Comparison of ENCODE assay signal across 23 cellular contexts in genomic region chr10:131912620-131913019, GRCh38.
"Had no signal": no experiment of that assay in that cellular context is flagged by ENCODE, and none has a peak within 500 bp of the region (broad histone marks: within the 10 kb centered on the region; RNA-seq: fewer than 3 reads in every experiment).

No MANE protein-coding gene starts in this region.

- H3K27ac Mint-ChIP-seq: activated CD4-positive, alpha-beta memory T cell treated with anti-CD3 and anti-CD28 coated beads, Interleukin-2, amount 10 ng/mL, durations not matched to agents 7 days and 5 days; activated T-helper 2 cell treated with anti-CD3 and anti-CD28 coated beads, Interferon-gamma antibody, Interleukin-2, Interleukin-4, amounts not matched to agents 10 μg/mL and 5 μg/mL and 100 μg/mL, durations not matched to agents 14 hours and 24 hours and 36 hours; nephron had no signal

- H3K9me3 Mint-ChIP-seq: activated T-cell treated with anti-CD3 and anti-CD28 coated beads, Interleukin-2, amount 50 U/mL, for 4 hours; nephron had no signal

- DNase-seq: activated CD4-positive, alpha-beta memory T cell treated with anti-CD3 and anti-CD28 coated beads, Interleukin-2, amount 10 ng/mL, durations not matched to agents 7 days and 5 days; activated CD4-positive, alpha-beta T cell treated with anti-CD3 and anti-CD28 coated beads for 4 hours; activated CD4-positive, CD25-positive, alpha-beta regulatory T cell; activated CD8-positive, alpha-beta memory T cell treated with anti-CD3 and anti-CD28 coated beads, Interleukin-2, amount 50 U/mL, for 48 hours; activated T-cell treated with anti-CD3 and anti-CD28 coated beads, Interleukin-2, amount 50 U/mL, for 4 hours; central memory CD4-positive, alpha-beta T cell; dermis blood vessel endothelial cell; effector CD4-positive, alpha-beta T cell; left lung; mucosa of descending colon; retina; stimulated activated CD4-positive, alpha-beta T cell treated with anti-CD3 and anti-CD28 coated beads, Interleukin-1b, Interleukin-23, amount 100 ng/mL, for 48 hours; stimulated activated naive CD4-positive, alpha-beta T cell; T-helper 1 cell had no signal

- H3K4me3 ChIP-seq: breast epithelium, esophagus muscularis mucosa, left lung, mucosa of descending colon, prostate gland, smooth muscle cell, tibial nerve had no signal

- H3K9me3 ChIP-seq: breast epithelium, esophagus muscularis mucosa, left lung, mucosa of descending colon, prostate gland, tibial nerve had no signal

- H3K36me3 ChIP-seq: breast epithelium, prostate gland had no signal

- FAIRE-seq: colon, frontal cortex had no signal

- H3K27me3 ChIP-seq: breast epithelium, esophagus muscularis mucosa, left lung, tibial nerve had no signal

- H3K27me3 Mint-ChIP-seq: activated CD4-positive, alpha-beta memory T cell treated with anti-CD3 and anti-CD28 coated beads, Interleukin-2, amount 10 ng/mL, durations not matched to agents 7 days and 5 days had no signal

- H3K4me1 ChIP-seq: prostate gland had no signal

- H3K4me3 Mint-ChIP-seq: activated CD4-positive, alpha-beta memory T cell treated with anti-CD3 and anti-CD28 coated beads, Interleukin-2, amount 10 ng/mL, durations not matched to agents 7 days and 5 days; activated T-cell treated with anti-CD3 and anti-CD28 coated beads, Interleukin-2, amount 50 U/mL, for 4 hours; nephron had no signal

- H3K4me2 ChIP-seq: smooth muscle cell had no signal

- ATAC-seq: activated T-cell treated with anti-CD3 and anti-CD28 coated beads, Interleukin-2, amount 50 U/mL, for 4 hours; left lung; mucosa of descending colon had no signal

- H3K27ac ChIP-seq: breast epithelium, esophagus muscularis mucosa, left lung, prostate gland, tibial nerve had no signal
